In genomic region chr10:91613411-91614253, GRCh38 we compare ENCODE assay signal across 9 cellular contexts. TPM values are rescaled to one million over a fixed set of nuclear protein-coding genes. Genes with fewer than 3 reads are reported as not detected.
A peak's percentile ranks its signal among the peaks of the same experiment; 100 is the strongest.
DNase-seq lines count a peak whose midpoint lies in the region; ATAC-seq and TF ChIP-seq lines count a peak whose summit lies in the region.
"Had no signal": no experiment of that assay in that cellular context is flagged by ENCODE, and none has a peak within 500 bp of the region (broad histone marks: within the 10 kb centered on the region; RNA-seq: fewer than 3 reads in every experiment).

No MANE protein-coding gene starts in this region.

- H3F3A ChIP-seq in PC-3 (ENCODE audit: low read length, unreplicated experiment): peaks cover 8% of the 10 kb centered on the region

- no peaks in the 10 kb centered on the region for H4K20me1 ChIP-seq in PC-3 (ENCODE audit: low read length)

- H3K9me2 ChIP-seq in PC-3 (replicated peaks; ENCODE audit: low read length): no peaks in the 10 kb centered on the region

- TF ChIP-seq CTCF in PC-3 (conservative IDR thresholded peaks at IDR 0.05; ENCODE audit: low read depth, low read length) (no peak), thyroid gland (IDR thresholded peaks at IDR 0.05) (no peak)

- H3K4me1 ChIP-seq in PC-3 (ENCODE audit: insufficient read depth, low read length): peaks cover 38% of the 10 kb centered on the region
- H3K4me1 ChIP-seq in thyroid gland: peaks cover 7 to 8% of the 10 kb centered on the region in 2 donors

- intact Hi-C loops in PC-3 (cut with micrococcal nuclease): loop anchor here (1.0 kb wide), 1 partner anchor 23 kb away; no protein-coding TSS in a partner anchor
- intact Hi-C loops in posterior vena cava (cut with DNase I): no loop called here
- intact Hi-C loops in thyroid gland (cut with DNase I): no loop called here

- H3K4me3 ChIP-seq in PC-3 (ENCODE audit: low read length): peak overlapping the region; percentile 35; the same call in 1 of the 2 replicates
- no peak overlapping the region for H3K4me3 ChIP-seq in thyroid gland (replicated peaks in 1 of 3)
- H3K4me3 ChIP-seq: lower lobe of right lung had no signal

- no TSS peak for BruUV-seq in PC-3 (replicated peaks; lab: Mats Ljungman, UMichigan)

- peak overlapping the region; percentile 70 for H3K9ac ChIP-seq in PC-3 (ENCODE audit: low read length)

- no peaks in the 10 kb centered on the region for H3K36me3 ChIP-seq in PC-3 (ENCODE audit: low read depth, low read length)
- H3K36me3 ChIP-seq in thyroid gland: no peaks in the 10 kb centered on the region
- H3K36me3 ChIP-seq: lower lobe of right lung had no signal

- CTCF ChIA-PET in PC-3 (lab: Charles Lee): interaction anchor here (0.5 to 1.4 kb wide), 2 partner anchors 21 to 23 kb away, joined by 3 read pairs; no protein-coding TSS in a partner anchor
- CTCF ChIA-PET in HEK293T (lab: Yijun Ruan, JAX): interaction anchor here (0.5 to 1.3 kb wide), 4 partner anchors 9 to 206 kb away, joined by 3 to 6 read pairs (median 4); no protein-coding TSS in a partner anchor

- WGBS in thyroid gland, 2 donors: 70 to 74% methylated on average over 4 of the region's 4 CpGs

- H3K27me3 ChIP-seq in PC-3 (ENCODE audit: low read length) (no peaks in the 10 kb centered on the region), thyroid gland (no peaks in the 10 kb centered on the region)

- H3K27ac ChIP-seq in PC-3 (ENCODE audit: low read length) (peak overlapping the region; percentile 97), thyroid gland (no peak overlapping the region)
- H3K27ac ChIP-seq: lower lobe of right lung had no signal

- DNase-seq in COLO829 (ENCODE audit: low spot score) (peak; percentile 74), PC-3 (peak; percentile 93), posterior vena cava (ENCODE audit: low spot score) (peak; percentile 69), thyroid gland (no peak), HEK293T (ENCODE audit: extremely low spot score) (no peak)
- DNase-seq: lower lobe of right lung had no signal

- POLR2A ChIA-PET in PC-3 (lab: Charles Lee; ENCODE audit: unreplicated experiment): interaction anchor here (0.5 to 1.1 kb wide), 5 partner anchors 23 to 1104 kb away, joined by 3 to 5 read pairs (median 4); no protein-coding TSS in a partner anchor
- POLR2A ChIA-PET in HEK293T (lab: Yijun Ruan, JAX): interaction anchor here (1.0 kb wide), 2 partner anchors 17 to 19 kb away, joined by 3 to 4 read pairs; no protein-coding TSS in a partner anchor

- 0 out of 2 replicates have a peak overlapping the region, but pooled peaks have one; percentile 19 for H2AFZ ChIP-seq in PC-3 (ENCODE audit: low read length)

- peak overlapping the region; percentile 72 for H3K4me2 ChIP-seq in PC-3 (ENCODE audit: low read length)

- no peaks in the 10 kb centered on the region for H3K9me3 ChIP-seq in PC-3 (ENCODE audit: low read length)
- H3K9me3 ChIP-seq in thyroid gland: no peaks in the 10 kb centered on the region
- H3K9me3 ChIP-seq: lower lobe of right lung had no signal

- no peaks in the 10 kb centered on the region for H3K79me2 ChIP-seq in PC-3 (ENCODE audit: low read length)

- TF ChIP-seq POLR2A in thyroid gland (IDR thresholded peaks at IDR 0.05): no peak

- ATAC-seq in PC-3: peak; percentile 83
- ATAC-seq in esophagus mucosa: peak; percentile 81
- ATAC-seq in GM21529 (IDR thresholded peaks at IDR 0.05; ENCODE audit: unreplicated experiment): no peak
- no peak for ATAC-seq in HG03442 (IDR thresholded peaks at IDR 0.05; ENCODE audit: unreplicated experiment)

TF ChIP-seq in HEK293T, 16 proteins besides CTCF, POLR2A, EP300 and RAD21:
- no peak for TF ChIP-seq FOXA1 (IDR thresholded peaks at IDR 0.05)
- no peak for TF ChIP-seq SP1 (IDR thresholded peaks at IDR 0.05)
- no peak for TF ChIP-seq BHLHE40 (IDR thresholded peaks at IDR 0.05; ENCODE audit: borderline replicate concordance)

RNA-seq across cellular contexts. Expression of gene PPP1R3C, which starts 19.2 kb away (rescaled TPM):
- total RNA-seq in PC-3 (2014; rRNA removed) (0.17 TPM in 1 of 2 replicates, not detected in the other), esophagus mucosa (91.9 TPM), posterior vena cava (10 to 100 TPM; 29.1 to 51.2 TPM), thyroid gland (1 to 10 TPM; 2.1 to 4.4 (median 2.7) TPM)

Comparison
In these comparisons a context has a peak if more than half of its experiments do, and no peak if none do; other contexts are left out.
1. DNase-seq: peak in COLO829 (single experiment), PC-3 (single experiment) and posterior vena cava (single experiment); none in thyroid gland (0 of 2) and HEK293T (single experiment).
2. ATAC-seq: peak in PC-3 (single experiment) and esophagus mucosa (single experiment); none in GM21529 (single experiment) and HG03442 (single experiment).
3. RNA of gene PPP1R3C, which starts 19.2 kb away (total RNA-seq): 91.9 TPM in esophagus mucosa (single experiment) and 29.1 to 51.2 TPM in posterior vena cava; 2.1 to 4.4 TPM in thyroid gland and 0.17 TPM in PC-3; every median in the first group is over 4 times any median in the second.